1 cellular context compared by ENCODE assay signal in the genomic region with DNA sequence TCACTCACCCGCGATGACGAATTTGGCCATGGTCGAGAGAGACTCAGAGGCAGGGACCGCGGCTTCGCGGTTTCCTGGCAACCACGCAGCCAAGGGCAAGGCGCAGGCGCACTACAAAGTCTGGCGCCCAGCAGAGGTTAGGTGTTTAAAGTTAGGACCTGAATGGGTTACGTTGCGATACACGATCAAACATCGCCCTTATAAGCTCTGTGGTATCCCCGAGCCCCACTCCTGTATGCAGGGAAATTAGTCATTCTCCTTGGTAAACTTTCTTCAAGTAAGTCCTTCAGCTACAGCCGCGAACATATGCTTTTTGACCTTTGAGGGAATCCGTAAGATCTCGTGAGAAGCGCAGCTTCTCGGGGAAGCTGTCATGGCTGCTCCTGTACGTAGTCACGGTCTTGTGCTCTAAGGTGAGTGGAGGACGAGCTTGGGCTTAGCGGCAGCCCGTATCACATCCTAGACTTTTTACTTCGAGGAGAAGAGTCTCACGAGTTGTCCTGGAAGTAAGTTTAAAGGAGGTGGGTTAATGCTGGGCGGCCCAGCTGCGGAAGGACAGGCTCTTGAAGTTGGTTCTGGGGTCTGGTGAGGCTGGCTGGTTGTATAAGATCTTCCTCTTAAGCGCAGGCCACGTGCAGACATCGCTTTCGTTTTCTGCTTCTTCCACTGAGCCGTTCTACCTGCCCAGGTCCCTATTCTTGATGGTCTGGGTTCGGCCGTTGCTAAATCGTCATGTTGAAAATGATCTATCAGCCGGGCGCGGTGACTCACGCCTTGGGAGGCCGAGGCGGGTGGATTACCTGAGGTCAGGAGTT.
A peak's percentile ranks its signal among the peaks of the same experiment; 100 is the strongest.
TF ChIP-seq lines count a peak whose summit lies in the region.

A gene (plus strand): TSS at position 365 of the 815 bp plus-strand sequence. CDS start 1,088 bp downstream, outside the sequence.
A gene (minus strand): TSS at position 87 of the 815 bp plus-strand sequence. CDS start 57 bp downstream, at position 30.

TF ChIP-seq in H1, 55 proteins besides CTCF, POLR2A, EP300 and RAD21:
- peak; percentile 27 for TF ChIP-seq CREB1 (IDR thresholded peaks at IDR 0.05)
- TF ChIP-seq CHD2 (IDR thresholded peaks at IDR 0.05; ENCODE audit: low read length): peak; percentile 99
- peak; percentile 90 for TF ChIP-seq POLR2AphosphoS5 (IDR thresholded peaks at IDR 0.05; ENCODE audit: low read depth, low read length)
- TF ChIP-seq ASH2L (IDR thresholded peaks at IDR 0.05; ENCODE audit: low read length): peak; percentile 61
- TF ChIP-seq, protein P1, sequence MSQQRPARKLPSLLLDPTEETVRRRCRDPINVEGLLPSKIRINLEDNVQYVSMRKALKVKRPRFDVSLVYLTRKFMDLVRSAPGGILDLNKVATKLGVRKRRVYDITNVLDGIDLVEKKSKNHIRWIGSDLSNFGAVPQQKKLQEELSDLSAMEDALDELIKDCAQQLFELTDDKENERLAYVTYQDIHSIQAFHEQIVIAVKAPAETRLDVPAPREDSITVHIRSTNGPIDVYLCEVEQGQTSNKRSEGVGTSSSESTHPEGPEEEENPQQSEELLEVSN (IDR thresholded peaks at IDR 0.05): no peak; the same call in 1 of the 2 replicates
- TF ChIP-seq TAF7 (optimal IDR thresholded peaks at IDR 0.05; ENCODE audit: borderline replicate concordance, low read depth, low read length): peak; percentile 48
- peak; percentile 93 for TF ChIP-seq BRCA1 (IDR thresholded peaks at IDR 0.05; ENCODE audit: low read depth, low read length)
- TF ChIP-seq KDM1A (IDR thresholded peaks at IDR 0.05; ENCODE audit: borderline replicate concordance, low read length): no peak
- peak; percentile 93 for TF ChIP-seq KDM5A (IDR thresholded peaks at IDR 0.05; ENCODE audit: low read length)
- no peak for TF ChIP-seq BACH1 (IDR thresholded peaks at IDR 0.05; ENCODE audit: low read length)
- TF ChIP-seq, protein P2, sequence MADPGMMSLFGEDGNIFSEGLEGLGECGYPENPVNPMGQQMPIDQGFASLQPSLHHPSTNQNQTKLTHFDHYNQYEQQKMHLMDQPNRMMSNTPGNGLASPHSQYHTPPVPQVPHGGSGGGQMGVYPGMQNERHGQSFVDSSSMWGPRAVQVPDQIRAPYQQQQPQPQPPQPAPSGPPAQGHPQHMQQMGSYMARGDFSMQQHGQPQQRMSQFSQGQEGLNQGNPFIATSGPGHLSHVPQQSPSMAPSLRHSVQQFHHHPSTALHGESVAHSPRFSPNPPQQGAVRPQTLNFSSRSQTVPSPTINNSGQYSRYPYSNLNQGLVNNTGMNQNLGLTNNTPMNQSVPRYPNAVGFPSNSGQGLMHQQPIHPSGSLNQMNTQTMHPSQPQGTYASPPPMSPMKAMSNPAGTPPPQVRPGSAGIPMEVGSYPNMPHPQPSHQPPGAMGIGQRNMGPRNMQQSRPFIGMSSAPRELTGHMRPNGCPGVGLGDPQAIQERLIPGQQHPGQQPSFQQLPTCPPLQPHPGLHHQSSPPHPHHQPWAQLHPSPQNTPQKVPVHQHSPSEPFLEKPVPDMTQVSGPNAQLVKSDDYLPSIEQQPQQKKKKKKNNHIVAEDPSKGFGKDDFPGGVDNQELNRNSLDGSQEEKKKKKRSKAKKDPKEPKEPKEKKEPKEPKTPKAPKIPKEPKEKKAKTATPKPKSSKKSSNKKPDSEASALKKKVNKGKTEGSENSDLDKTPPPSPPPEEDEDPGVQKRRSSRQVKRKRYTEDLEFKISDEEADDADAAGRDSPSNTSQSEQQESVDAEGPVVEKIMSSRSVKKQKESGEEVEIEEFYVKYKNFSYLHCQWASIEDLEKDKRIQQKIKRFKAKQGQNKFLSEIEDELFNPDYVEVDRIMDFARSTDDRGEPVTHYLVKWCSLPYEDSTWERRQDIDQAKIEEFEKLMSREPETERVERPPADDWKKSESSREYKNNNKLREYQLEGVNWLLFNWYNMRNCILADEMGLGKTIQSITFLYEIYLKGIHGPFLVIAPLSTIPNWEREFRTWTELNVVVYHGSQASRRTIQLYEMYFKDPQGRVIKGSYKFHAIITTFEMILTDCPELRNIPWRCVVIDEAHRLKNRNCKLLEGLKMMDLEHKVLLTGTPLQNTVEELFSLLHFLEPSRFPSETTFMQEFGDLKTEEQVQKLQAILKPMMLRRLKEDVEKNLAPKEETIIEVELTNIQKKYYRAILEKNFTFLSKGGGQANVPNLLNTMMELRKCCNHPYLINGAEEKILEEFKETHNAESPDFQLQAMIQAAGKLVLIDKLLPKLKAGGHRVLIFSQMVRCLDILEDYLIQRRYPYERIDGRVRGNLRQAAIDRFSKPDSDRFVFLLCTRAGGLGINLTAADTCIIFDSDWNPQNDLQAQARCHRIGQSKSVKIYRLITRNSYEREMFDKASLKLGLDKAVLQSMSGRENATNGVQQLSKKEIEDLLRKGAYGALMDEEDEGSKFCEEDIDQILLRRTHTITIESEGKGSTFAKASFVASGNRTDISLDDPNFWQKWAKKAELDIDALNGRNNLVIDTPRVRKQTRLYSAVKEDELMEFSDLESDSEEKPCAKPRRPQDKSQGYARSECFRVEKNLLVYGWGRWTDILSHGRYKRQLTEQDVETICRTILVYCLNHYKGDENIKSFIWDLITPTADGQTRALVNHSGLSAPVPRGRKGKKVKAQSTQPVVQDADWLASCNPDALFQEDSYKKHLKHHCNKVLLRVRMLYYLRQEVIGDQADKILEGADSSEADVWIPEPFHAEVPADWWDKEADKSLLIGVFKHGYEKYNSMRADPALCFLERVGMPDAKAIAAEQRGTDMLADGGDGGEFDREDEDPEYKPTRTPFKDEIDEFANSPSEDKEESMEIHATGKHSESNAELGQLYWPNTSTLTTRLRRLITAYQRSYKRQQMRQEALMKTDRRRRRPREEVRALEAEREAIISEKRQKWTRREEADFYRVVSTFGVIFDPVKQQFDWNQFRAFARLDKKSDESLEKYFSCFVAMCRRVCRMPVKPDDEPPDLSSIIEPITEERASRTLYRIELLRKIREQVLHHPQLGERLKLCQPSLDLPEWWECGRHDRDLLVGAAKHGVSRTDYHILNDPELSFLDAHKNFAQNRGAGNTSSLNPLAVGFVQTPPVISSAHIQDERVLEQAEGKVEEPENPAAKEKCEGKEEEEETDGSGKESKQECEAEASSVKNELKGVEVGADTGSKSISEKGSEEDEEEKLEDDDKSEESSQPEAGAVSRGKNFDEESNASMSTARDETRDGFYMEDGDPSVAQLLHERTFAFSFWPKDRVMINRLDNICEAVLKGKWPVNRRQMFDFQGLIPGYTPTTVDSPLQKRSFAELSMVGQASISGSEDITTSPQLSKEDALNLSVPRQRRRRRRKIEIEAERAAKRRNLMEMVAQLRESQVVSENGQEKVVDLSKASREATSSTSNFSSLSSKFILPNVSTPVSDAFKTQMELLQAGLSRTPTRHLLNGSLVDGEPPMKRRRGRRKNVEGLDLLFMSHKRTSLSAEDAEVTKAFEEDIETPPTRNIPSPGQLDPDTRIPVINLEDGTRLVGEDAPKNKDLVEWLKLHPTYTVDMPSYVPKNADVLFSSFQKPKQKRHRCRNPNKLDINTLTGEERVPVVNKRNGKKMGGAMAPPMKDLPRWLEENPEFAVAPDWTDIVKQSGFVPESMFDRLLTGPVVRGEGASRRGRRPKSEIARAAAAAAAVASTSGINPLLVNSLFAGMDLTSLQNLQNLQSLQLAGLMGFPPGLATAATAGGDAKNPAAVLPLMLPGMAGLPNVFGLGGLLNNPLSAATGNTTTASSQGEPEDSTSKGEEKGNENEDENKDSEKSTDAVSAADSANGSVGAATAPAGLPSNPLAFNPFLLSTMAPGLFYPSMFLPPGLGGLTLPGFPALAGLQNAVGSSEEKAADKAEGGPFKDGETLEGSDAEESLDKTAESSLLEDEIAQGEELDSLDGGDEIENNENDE (IDR thresholded peaks at IDR 0.05; ENCODE audit: insufficient replicate concordance, low read length): no peak
- TF ChIP-seq, protein P3, sequence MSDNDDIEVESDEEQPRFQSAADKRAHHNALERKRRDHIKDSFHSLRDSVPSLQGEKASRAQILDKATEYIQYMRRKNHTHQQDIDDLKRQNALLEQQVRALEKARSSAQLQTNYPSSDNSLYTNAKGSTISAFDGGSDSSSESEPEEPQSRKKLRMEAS (IDR thresholded peaks at IDR 0.05): peak; percentile 70
- TF ChIP-seq SIN3A (conservative IDR thresholded peaks at IDR 0.05 in 1 of 2, IDR thresholded peaks at IDR 0.05 in 1 of 2; ENCODE audit: low read depth in 1 of 2, low read length in 2 of 2): peak in 1 of 2 experiments; percentile 96; a peak in 3 of 4 replicates
- peak; percentile 83 for TF ChIP-seq KDM4A (IDR thresholded peaks at IDR 0.05; ENCODE audit: low read depth, low read length, severe bottlenecking)
- peak; percentile 75; the same call in 1 of the 2 replicates for TF ChIP-seq TBP (IDR thresholded peaks at IDR 0.05; ENCODE audit: low read depth, low read length)
- peak; percentile 95 for TF ChIP-seq YY1 (IDR thresholded peaks at IDR 0.05; ENCODE audit: low read depth, low read length)
- TF ChIP-seq HDAC2 (IDR thresholded peaks at IDR 0.05; ENCODE audit: borderline replicate concordance in 1 of 2, low read depth in 2 of 2, low read length in 2 of 2): peak in 1 of 2 experiments; percentile 66; a peak in 1 of 4 replicates
- no peak for TF ChIP-seq CTBP2 (IDR thresholded peaks at IDR 0.05; ENCODE audit: borderline replicate concordance, insufficient read depth, insufficient read length, low read length)
- TF ChIP-seq PHF8 (conservative IDR thresholded peaks at IDR 0.05; ENCODE audit: low read depth, low read length): peak; percentile 86
- peak; percentile 91 for TF ChIP-seq TAF1 (IDR thresholded peaks at IDR 0.05; ENCODE audit: low read depth, low read length)
- peak; percentile 18 for TF ChIP-seq SAP30 (IDR thresholded peaks at IDR 0.05; ENCODE audit: insufficient read depth, insufficient replicate concordance, low read length)
- TF ChIP-seq NRF1 (IDR thresholded peaks at IDR 0.05; ENCODE audit: low read depth, low read length): peak; percentile 35; the same call in 1 of the 2 replicates
